26 cellular contexts compared by ENCODE assay signal in the genomic region with DNA sequence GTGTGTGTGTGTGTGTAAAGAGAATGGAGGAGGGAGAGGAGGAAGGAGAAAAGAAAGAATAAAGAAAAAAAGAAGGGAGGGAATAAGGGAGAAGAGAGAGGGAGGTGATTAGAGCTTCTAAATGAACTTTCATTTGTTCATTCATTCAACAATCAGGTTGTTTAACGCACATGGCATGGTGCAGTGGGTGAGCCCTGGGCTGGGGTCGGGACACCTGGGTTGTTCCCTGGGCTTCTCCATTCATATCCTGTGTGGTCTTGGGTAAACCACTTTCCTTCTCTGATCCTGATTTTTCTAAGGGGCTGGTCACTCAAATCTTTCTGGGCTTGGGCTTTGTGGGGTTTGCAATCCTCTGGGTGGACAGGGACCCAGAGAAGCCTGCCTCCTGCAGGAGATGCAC.
"Had no signal": no experiment of that assay in that cellular context is flagged by ENCODE, and none has a peak within 500 bp of the region (broad histone marks: within the 10 kb centered on the region; RNA-seq: fewer than 3 reads in every experiment).

No MANE protein-coding gene starts in this region.

- H3K9me3 ChIP-seq: colonic mucosa, esophagus squamous epithelium, gastrocnemius medialis, heart right ventricle, left lung, lower lobe of right lung, mucosa of descending colon had no signal

- H3K36me3 ChIP-seq: colonic mucosa, esophagus squamous epithelium, gastrocnemius medialis, heart right ventricle, left lung, lower lobe of right lung had no signal

- H3K36me3 Mint-ChIP-seq: mesothelial cell of epicardium had no signal

- H3K4me3 ChIP-seq: colonic mucosa, esophagus squamous epithelium, gastrocnemius medialis, heart right ventricle, left lung, lower lobe of right lung, mucosa of descending colon had no signal

- DNase-seq: colonic mucosa; cortex of kidney; effector CD8-positive, alpha-beta T cell; effector memory CD8-positive, alpha-beta T cell; endodermal cell; erythroblast; esophagus squamous epithelium; foreskin fibroblast; foreskin melanocyte; gastrocnemius medialis; glutamatergic neuron; head of caudate nucleus; heart right ventricle; hippocampal formation; left cardiac atrium; left lung; left ventricle myocardium superior; lower lobe of right lung; mesenchymal stem cell; mucosa of descending colon had no signal

- H3K27me3 ChIP-seq: colonic mucosa, gastrocnemius medialis had no signal

- H3K27ac Mint-ChIP-seq: dendritic cell treated with granulocyte-macrophage colony-stimulating factor and Interleukin-4, amounts not matched to agents 40 ng/mL and 50 ng/mL, for 4 days; effector memory CD8-positive, alpha-beta T cell; endodermal cell; mesothelial cell of epicardium had no signal

- FAIRE-seq: islet of Langerhans, keratinocyte had no signal

- ATAC-seq: effector memory CD8-positive, alpha-beta T cell; esophagus mucosa; gastrocnemius medialis; heart right ventricle; left cardiac atrium; left lung; left ventricle myocardium superior; lower lobe of right lung; mucosa of descending colon had no signal

- H3K9me3 Mint-ChIP-seq: dendritic cell treated with granulocyte-macrophage colony-stimulating factor and Interleukin-4, amounts not matched to agents 40 ng/mL and 50 ng/mL, for 4 days; effector memory CD8-positive, alpha-beta T cell; endodermal cell; mesothelial cell of epicardium had no signal

- H3K27ac ChIP-seq: colonic mucosa, epithelial cell of prostate, esophagus squamous epithelium, gastrocnemius medialis, heart right ventricle, left lung, lower lobe of right lung had no signal

- H3K4me3 Mint-ChIP-seq: dendritic cell treated with granulocyte-macrophage colony-stimulating factor and Interleukin-4, amounts not matched to agents 40 ng/mL and 50 ng/mL, for 4 days; effector memory CD8-positive, alpha-beta T cell; endodermal cell; mesothelial cell of epicardium had no signal

- H3K4me1 ChIP-seq: colonic mucosa, gastrocnemius medialis, left lung had no signal
